1 cellular context compared by ENCODE assay signal in the genomic region with DNA sequence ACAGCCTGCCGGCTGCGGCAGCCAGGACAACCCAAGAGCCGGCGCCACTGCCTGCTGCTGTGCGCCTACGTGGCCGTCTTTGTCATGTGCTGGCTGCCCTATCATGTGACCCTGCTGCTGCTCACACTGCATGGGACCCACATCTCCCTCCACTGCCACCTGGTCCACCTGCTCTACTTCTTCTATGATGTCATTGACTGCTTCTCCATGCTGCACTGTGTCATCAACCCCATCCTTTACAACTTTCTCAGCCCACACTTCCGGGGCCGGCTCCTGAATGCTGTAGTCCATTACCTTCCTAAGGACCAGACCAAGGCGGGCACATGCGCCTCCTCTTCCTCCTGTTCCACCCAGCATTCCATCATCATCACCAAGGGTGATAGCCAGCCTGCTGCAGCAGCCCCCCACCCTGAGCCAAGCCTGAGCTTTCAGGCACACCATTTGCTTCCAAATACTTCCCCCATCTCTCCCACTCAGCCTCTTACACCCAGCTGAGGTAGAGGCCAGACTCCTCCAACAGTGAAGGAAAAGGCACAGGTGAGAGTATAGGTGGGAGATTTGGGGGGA.
TF ChIP-seq lines count a peak whose summit lies in the region.

No MANE protein-coding gene starts in this region.

TF ChIP-seq in K562, 482 proteins besides CTCF, POLR2A, EP300 and RAD21:
- TF ChIP-seq FOXP4 (CRISPR knock-in tag; IDR thresholded peaks at IDR 0.05; ENCODE audit: borderline replicate concordance) (no peak), ZNF436 (CRISPR knock-in tag; IDR thresholded peaks at IDR 0.05) (no peak), PREB (CRISPR knock-in tag; IDR thresholded peaks at IDR 0.05) (no peak), USF1 (CRISPR knock-in tag; IDR thresholded peaks at IDR 0.05) (peak; percentile 26; the same call in 1 of the 2 replicates)
- TF ChIP-seq, protein P1, sequence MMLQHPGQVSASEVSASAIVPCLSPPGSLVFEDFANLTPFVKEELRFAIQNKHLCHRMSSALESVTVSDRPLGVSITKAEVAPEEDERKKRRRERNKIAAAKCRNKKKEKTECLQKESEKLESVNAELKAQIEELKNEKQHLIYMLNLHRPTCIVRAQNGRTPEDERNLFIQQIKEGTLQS (IDR thresholded peaks at IDR 0.05) = 0 out of 2 replicates have a peak, but pooled peaks have one; percentile 7
- TF ChIP-seq, protein P1 (CRISPR knock-in tag; conservative IDR thresholded peaks at IDR 0.05) = no peak
